In genomic region chr6:143176090-143177021, GRCh38 we compare ENCODE assay signal across 14 cellular contexts.
A peak's percentile ranks its signal among the peaks of the same experiment; 100 is the strongest.
DNase-seq lines count a peak whose midpoint lies in the region; ATAC-seq and TF ChIP-seq lines count a peak whose summit lies in the region.
"Had no signal": no experiment of that assay in that cellular context is flagged by ENCODE, and none has a peak within 500 bp of the region (broad histone marks: within the 10 kb centered on the region; RNA-seq: fewer than 3 reads in every experiment).

No MANE protein-coding gene starts in this region.

- H3K27me3 Mint-ChIP-seq in WTC11 (ENCODE audit: low read depth) = no peaks in the 10 kb centered on the region
- no peaks in the 10 kb centered on the region for H3K27me3 Mint-ChIP-seq in glutamatergic neuron (ENCODE audit: unreplicated experiment)
- no peaks in the 10 kb centered on the region for H3K27me3 Mint-ChIP-seq in activated naive CD4-positive, alpha-beta T cell treated with anti-CD3 and anti-CD28 coated beads, Interleukin-2, amount 10 ng/mL, durations not matched to agents 7 days and 5 days
- H3K27me3 Mint-ChIP-seq: IgD-negative memory B cell; naive thymus-derived CD4-positive, alpha-beta T cell had no signal

- peaks cover 8% of the 10 kb centered on the region for H3K4me1 Mint-ChIP-seq in WTC11
- H3K4me1 Mint-ChIP-seq in glutamatergic neuron (ENCODE audit: low read depth, unreplicated experiment) = no peaks in the 10 kb centered on the region
- no peaks in the 10 kb centered on the region for H3K4me1 Mint-ChIP-seq in activated naive CD4-positive, alpha-beta T cell treated with anti-CD3 and anti-CD28 coated beads, Interleukin-2, amount 10 ng/mL, durations not matched to agents 7 days and 5 days
- H3K4me1 Mint-ChIP-seq: naive thymus-derived CD4-positive, alpha-beta T cell had no signal

- DNase-seq in AG20443 (ENCODE audit: low spot score) (peak; percentile 75), HT1080 (ENCODE audit: low read depth) (peak; percentile 58), WTC11 (ENCODE audit: low spot score) (peak; percentile 42), glutamatergic neuron (peak; percentile 32), HT-29 (ENCODE audit: low spot score) (no peak)
- DNase-seq in activated naive CD4-positive, alpha-beta T cell treated with anti-CD3 and anti-CD28 coated beads, Interleukin-2, amount 10 ng/mL, durations not matched to agents 7 days and 5 days = no peak
- no peak for DNase-seq in stimulated activated CD8-positive, alpha-beta memory T cell treated with anti-CD3 and anti-CD28 coated beads, Interleukin-4, amount 100 ng/mL, for 48 hours
- DNase-seq: aorta; naive thymus-derived CD4-positive, alpha-beta T cell; NCI-H774; stimulated activated CD4-positive, alpha-beta T cell treated with anti-CD3 and anti-CD28 coated beads, Interleukin-4, amount 100 ng/mL, for 4 hours; upper lobe of left lung had no signal

- CTCF ChIA-PET in WTC11 (lab: Charles Lee) = interaction anchor here (0.7 to 1.3 kb wide), 13 partner anchors 9 to 228 kb away, joined by 3 to 6 read pairs (median 4); no protein-coding TSS in a partner anchor
- CTCF ChIA-PET in activated naive CD4-positive, alpha-beta T cell treated with anti-CD3 and anti-CD28 coated beads, Interleukin-2, amount 10 ng/mL, durations not matched to agents 7 days and 5 days (lab: Charles Lee) = interaction anchor here (0.6 kb wide), 1 partner anchor 262 kb away, joined by 3 read pairs; no protein-coding TSS in a partner anchor

- peaks cover 41% of the 10 kb centered on the region for H3K36me3 Mint-ChIP-seq in WTC11
- peaks cover 7% of the 10 kb centered on the region for H3K36me3 Mint-ChIP-seq in glutamatergic neuron (ENCODE audit: unreplicated experiment)
- H3K36me3 Mint-ChIP-seq in activated naive CD4-positive, alpha-beta T cell treated with anti-CD3 and anti-CD28 coated beads, Interleukin-2, amount 10 ng/mL, durations not matched to agents 7 days and 5 days = peaks cover 13% of the 10 kb centered on the region

- POLR2A ChIA-PET in WTC11 (lab: Charles Lee) = no interaction called here

- no peak for TF ChIP-seq CTCF in WTC11 (IDR thresholded peaks at IDR 0.05)
- no peak for TF ChIP-seq CTCF in glutamatergic neuron (IDR thresholded peaks at IDR 0.05; ENCODE audit: partially characterized antibody, unreplicated experiment)

- H3K4me3 Mint-ChIP-seq in WTC11 (no peak overlapping the region), glutamatergic neuron (ENCODE audit: unreplicated experiment) (no peak overlapping the region)
- no peak overlapping the region for H3K4me3 Mint-ChIP-seq in activated naive CD4-positive, alpha-beta T cell treated with anti-CD3 and anti-CD28 coated beads, Interleukin-2, amount 10 ng/mL, durations not matched to agents 7 days and 5 days
- H3K4me3 Mint-ChIP-seq: IgD-negative memory B cell had no signal

- H3K9me3 Mint-ChIP-seq in WTC11 (peaks cover 44% of the 10 kb centered on the region), glutamatergic neuron (ENCODE audit: unreplicated experiment) (no peaks in the 10 kb centered on the region)
- peaks cover 17% of the 10 kb centered on the region for H3K9me3 Mint-ChIP-seq in activated naive CD4-positive, alpha-beta T cell treated with anti-CD3 and anti-CD28 coated beads, Interleukin-2, amount 10 ng/mL, durations not matched to agents 7 days and 5 days

- peak; percentile 80 for ATAC-seq in WTC11
- ATAC-seq in GM18867 (IDR thresholded peaks at IDR 0.05; ENCODE audit: unreplicated experiment) = no peak
- ATAC-seq: naive thymus-derived CD4-positive, alpha-beta T cell had no signal

- H3K27ac Mint-ChIP-seq in WTC11 (no peak overlapping the region), glutamatergic neuron (ENCODE audit: unreplicated experiment) (peak overlapping the region; percentile 25)
- no peak overlapping the region for H3K27ac Mint-ChIP-seq in activated naive CD4-positive, alpha-beta T cell treated with anti-CD3 and anti-CD28 coated beads, Interleukin-2, amount 10 ng/mL, durations not matched to agents 7 days and 5 days
- H3K27ac Mint-ChIP-seq: IgD-negative memory B cell had no signal

TF ChIP-seq in WTC11, 78 proteins besides CTCF, POLR2A, EP300 and RAD21 (continues in another document):
- no peak for TF ChIP-seq ESRRA (CRISPR knock-in tag; IDR thresholded peaks at IDR 0.05; ENCODE audit: borderline replicate concordance)
- no peak for TF ChIP-seq NR3C1 (CRISPR knock-in tag; conservative IDR thresholded peaks at IDR 0.05; ENCODE audit: low read depth)
- TF ChIP-seq GTF2I (CRISPR knock-in tag; conservative IDR thresholded peaks at IDR 0.05) = no peak
- TF ChIP-seq AFF4 (CRISPR knock-in tag; IDR thresholded peaks at IDR 0.05; ENCODE audit: borderline replicate concordance) = no peak
- no peak for TF ChIP-seq CREM (CRISPR knock-in tag; IDR thresholded peaks at IDR 0.05)
- TF ChIP-seq ETV6 (CRISPR knock-in tag; IDR thresholded peaks at IDR 0.05) = no peak
- no peak for TF ChIP-seq ZBTB21 (CRISPR knock-in tag; IDR thresholded peaks at IDR 0.05; ENCODE audit: borderline replicate concordance)
- TF ChIP-seq ZNF263 (CRISPR knock-in tag; IDR thresholded peaks at IDR 0.05; ENCODE audit: low read depth) = no peak
- TF ChIP-seq ATF6 (CRISPR knock-in tag; IDR thresholded peaks at IDR 0.05) = no peak
- TF ChIP-seq E2F4 (CRISPR knock-in tag; IDR thresholded peaks at IDR 0.05; ENCODE audit: borderline replicate concordance, low read depth) = no peak
- no peak for TF ChIP-seq JAZF1 (CRISPR knock-in tag; IDR thresholded peaks at IDR 0.05)
- TF ChIP-seq ZNF317 (CRISPR knock-in tag; IDR thresholded peaks at IDR 0.05; ENCODE audit: borderline replicate concordance, low read depth) = no peak
- TF ChIP-seq ELF4 (CRISPR knock-in tag; IDR thresholded peaks at IDR 0.05; ENCODE audit: low read depth) = no peak
- no peak for TF ChIP-seq TP53 (CRISPR knock-in tag; IDR thresholded peaks at IDR 0.05)
- no peak for TF ChIP-seq SMAD3 (CRISPR knock-in tag; IDR thresholded peaks at IDR 0.05; ENCODE audit: borderline replicate concordance)

Comparison
In these comparisons a context has a peak if more than half of its experiments do, and no peak if none do; other contexts are left out.
1. DNase-seq: peak in AG20443 (single experiment), HT1080 (single experiment), WTC11 (single experiment) and glutamatergic neuron (single experiment); none in HT-29 (single experiment), activated naive CD4-positive, alpha-beta T cell treated with anti-CD3 and anti-CD28 coated beads, Interleukin-2, amount 10 ng/mL, durations not matched to agents 7 days and 5 days (single experiment) and stimulated activated CD8-positive, alpha-beta memory T cell treated with anti-CD3 and anti-CD28 coated beads, Interleukin-4, amount 100 ng/mL, for 48 hours (single experiment).